In the genomic region with DNA sequence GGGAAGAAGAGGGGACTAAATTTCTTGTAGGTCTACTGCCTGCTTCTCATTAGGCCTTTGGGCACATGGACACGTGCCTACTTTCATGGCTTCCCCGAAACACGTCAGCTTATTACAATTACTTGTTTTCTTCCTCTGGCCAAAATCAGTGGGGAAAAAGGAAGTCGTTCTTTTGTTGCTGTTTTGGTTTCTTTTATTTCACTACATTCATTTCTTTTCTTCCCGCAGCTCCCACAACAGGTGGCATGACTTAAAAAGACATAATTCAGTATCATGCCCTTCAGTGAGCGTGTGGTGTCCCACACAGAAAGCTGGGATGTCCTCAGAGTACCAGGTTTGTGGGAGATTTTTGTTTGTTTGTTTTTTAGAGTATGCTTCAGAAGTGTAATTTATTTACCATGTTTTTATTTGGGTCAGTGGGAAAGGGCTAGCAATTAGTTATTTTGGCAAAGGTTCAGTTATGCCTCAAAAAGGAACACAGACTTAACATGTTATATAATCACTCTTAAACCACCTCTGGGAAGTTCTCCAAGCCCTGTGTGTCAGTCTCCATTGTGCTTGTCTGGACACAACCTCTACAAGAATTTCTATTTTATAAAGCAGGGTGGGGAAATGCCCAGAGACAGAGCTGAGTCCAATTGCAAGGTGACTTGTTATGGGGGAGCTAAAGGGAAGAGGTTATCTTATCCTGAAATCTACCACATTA, we compare ENCODE assay signal across 12 cellular contexts. TPM values are rescaled to one million over a fixed set of nuclear protein-coding genes. Genes with fewer than 3 reads are reported as not detected.
DNase-seq lines count a peak whose midpoint lies in the region; ATAC-seq and TF ChIP-seq lines count a peak whose summit lies in the region.
"Had no signal": no experiment of that assay in that cellular context is flagged by ENCODE, and none has a peak within 500 bp of the region (broad histone marks: within the 10 kb centered on the region; RNA-seq: fewer than 3 reads in every experiment).

No MANE protein-coding gene starts in this region.

- H3K27ac ChIP-seq in layer of hippocampus (ENCODE audit: low read depth, low read length) = peak overlapping the region; percentile 36

- no peaks in the 10 kb centered on the region for H3K27me3 ChIP-seq in layer of hippocampus (ENCODE audit: control insufficient read depth, insufficient read depth, low read length)

- no peak overlapping the region for H3K4me3 Mint-ChIP-seq in activated naive CD8-positive, alpha-beta T cell treated with anti-CD3 and anti-CD28 coated beads, Interleukin-2, amount 10 ng/mL, durations not matched to agents 7 days and 5 days
- no peak overlapping the region for H3K4me3 Mint-ChIP-seq in activated naive CD8-positive, alpha-beta T cell treated with anti-CD3 and anti-CD28 coated beads, Interleukin-2, amount 50 U/mL, for 24 hours
- H3K4me3 Mint-ChIP-seq: activated naive CD8-positive, alpha-beta T cell; CD4-positive, CD25-positive, alpha-beta regulatory T cell; memory B cell had no signal

- no peaks in the 10 kb centered on the region for H3K36me3 Mint-ChIP-seq in activated naive CD8-positive, alpha-beta T cell treated with anti-CD3 and anti-CD28 coated beads, Interleukin-2, amount 10 ng/mL, durations not matched to agents 7 days and 5 days
- no peaks in the 10 kb centered on the region for H3K36me3 Mint-ChIP-seq in activated naive CD8-positive, alpha-beta T cell treated with anti-CD3 and anti-CD28 coated beads, Interleukin-2, amount 50 U/mL, for 24 hours (ENCODE audit: low read depth)
- H3K36me3 Mint-ChIP-seq: activated naive CD8-positive, alpha-beta T cell; CD4-positive, CD25-positive, alpha-beta regulatory T cell; memory B cell had no signal

- no peak overlapping the region for H3K27ac Mint-ChIP-seq in activated naive CD8-positive, alpha-beta T cell treated with anti-CD3 and anti-CD28 coated beads, Interleukin-2, amount 10 ng/mL, durations not matched to agents 7 days and 5 days
- H3K27ac Mint-ChIP-seq in activated naive CD8-positive, alpha-beta T cell treated with anti-CD3 and anti-CD28 coated beads, Interleukin-2, amount 50 U/mL, for 24 hours = no peak overlapping the region
- H3K27ac Mint-ChIP-seq: activated naive CD8-positive, alpha-beta T cell; CD4-positive, CD25-positive, alpha-beta regulatory T cell; memory B cell had no signal

- peaks cover 9% of the 10 kb centered on the region for H3K4me1 Mint-ChIP-seq in activated naive CD8-positive, alpha-beta T cell treated with anti-CD3 and anti-CD28 coated beads, Interleukin-2, amount 10 ng/mL, durations not matched to agents 7 days and 5 days
- peaks cover 5% of the 10 kb centered on the region for H3K4me1 Mint-ChIP-seq in activated naive CD8-positive, alpha-beta T cell treated with anti-CD3 and anti-CD28 coated beads, Interleukin-2, amount 50 U/mL, for 24 hours
- H3K4me1 Mint-ChIP-seq: CD4-positive, CD25-positive, alpha-beta regulatory T cell had no signal

- peaks cover 5% of the 10 kb centered on the region for H3K27me3 Mint-ChIP-seq in activated naive CD8-positive, alpha-beta T cell treated with anti-CD3 and anti-CD28 coated beads, Interleukin-2, amount 10 ng/mL, durations not matched to agents 7 days and 5 days
- peaks cover 6% of the 10 kb centered on the region for H3K27me3 Mint-ChIP-seq in activated naive CD8-positive, alpha-beta T cell treated with anti-CD3 and anti-CD28 coated beads, Interleukin-2, amount 50 U/mL, for 24 hours
- H3K27me3 Mint-ChIP-seq: activated naive CD8-positive, alpha-beta T cell; CD4-positive, CD25-positive, alpha-beta regulatory T cell had no signal

- no peak for TF ChIP-seq CTCF in choroid plexus epithelial cell (conservative IDR thresholded peaks at IDR 0.05; ENCODE audit: low read depth, low read length)

- POLR2A ChIA-PET in activated naive CD8-positive, alpha-beta T cell treated with anti-CD3 and anti-CD28 coated beads, Interleukin-2, amount 10 ng/mL, durations not matched to agents 7 days and 5 days (lab: Charles Lee) = interaction anchor here (0.7 kb wide), 1 partner anchor 430 kb away, joined by 4 read pairs; no protein-coding TSS in a partner anchor

- H3K4me3 ChIP-seq in choroid plexus epithelial cell (ENCODE audit: low read depth, low read length) = no peak overlapping the region

- ATAC-seq in activated naive CD8-positive, alpha-beta T cell treated with anti-CD3 and anti-CD28 coated beads, Interleukin-2, amount 10 ng/mL, durations not matched to agents 7 days and 5 days (ENCODE audit: low read depth) = peak; percentile 7
- no peak for ATAC-seq in activated naive CD8-positive, alpha-beta T cell treated with anti-CD3 and anti-CD28 coated beads, Interleukin-2, amount 50 U/mL, for 24 hours
- no peak for ATAC-seq in HG03521 (IDR thresholded peaks at IDR 0.05; ENCODE audit: unreplicated experiment)

- DNase-seq in activated naive CD8-positive, alpha-beta T cell treated with anti-CD3 and anti-CD28 coated beads, Interleukin-2, amount 10 ng/mL, durations not matched to agents 7 days and 5 days = no peak
- DNase-seq in activated naive CD8-positive, alpha-beta T cell treated with anti-CD3 and anti-CD28 coated beads, Interleukin-2, amount 50 U/mL, for 24 hours = no peak
- DNase-seq in choroid plexus epithelial cell (ENCODE audit: low read depth) (peak; percentile 59), mesenteric fat pad (ENCODE audit: low spot score) (no peak), DMS153 treated with DMSO at 0.1 percent for 48 hours (lab: John Stamatoyannopoulos, UW; ENCODE audit: unreplicated experiment) (no peak)
- DNase-seq in activated effector memory CD4-positive, alpha-beta T cell treated with anti-CD3 and anti-CD28 coated beads, Interleukin-2, amount 50 U/mL, for 16 hours = no peak
- DNase-seq: CD4-positive, CD25-positive, alpha-beta regulatory T cell; NCI-H2171 had no signal

- no peaks in the 10 kb centered on the region for H3K9me3 Mint-ChIP-seq in activated naive CD8-positive, alpha-beta T cell treated with anti-CD3 and anti-CD28 coated beads, Interleukin-2, amount 10 ng/mL, durations not matched to agents 7 days and 5 days
- H3K9me3 Mint-ChIP-seq in activated naive CD8-positive, alpha-beta T cell treated with anti-CD3 and anti-CD28 coated beads, Interleukin-2, amount 50 U/mL, for 24 hours = no peaks in the 10 kb centered on the region
- H3K9me3 Mint-ChIP-seq: memory B cell had no signal

RNA-seq across cellular contexts. Expression of a gene that starts 44.2 kb away (rescaled TPM):
- total RNA-seq in activated naive CD8-positive, alpha-beta T cell treated with anti-CD3 and anti-CD28 coated beads, Interleukin-2, amount 10 ng/mL, durations not matched to agents 7 days and 5 days = 10 to 100 TPM; 46.3 to 51.3 TPM
- 343 TPM for total RNA-seq in mesenteric fat pad
